ENCODE assay signal across 8 cellular contexts in genomic region chr2:136117909-136118818, GRCh38. TPM values are rescaled to one million over a fixed set of nuclear protein-coding genes. Genes with fewer than 3 reads are reported as not detected.
DNase-seq lines count a peak whose midpoint lies in the region; ATAC-seq and TF ChIP-seq lines count a peak whose summit lies in the region.

CXCR4 (minus strand) TSS chr2:136118149; CDS start chr2:136118060, 89 bp downstream.

- DNase-seq in NCI-H69 (lab: John Stamatoyannopoulos, UW) (peak; percentile 92), endodermal cell (peak; percentile 95)
- peak; percentile 64 to 75 for DNase-seq in stimulated activated CD8-positive, alpha-beta memory T cell treated with anti-CD3 and anti-CD28 coated beads, Interleukin-4, amount 100 ng/mL, for 4 hours (ENCODE audit: low read depth in 2 of 2, low spot score in 1 of 2)

- no peaks in the 10 kb centered on the region for H3K9me3 Mint-ChIP-seq in endodermal cell

- peak within 1 kb of the TSS; percentile 87 for H3K27ac ChIP-seq in endodermal cell (ENCODE audit: low read depth, low read length)
- H3K27ac ChIP-seq in mucosa of rectum (ENCODE audit: low read depth in 2 of 2, low read length in 2 of 2) = peak within 1 kb of the TSS; percentile 74 to 83

- H3K36me3 ChIP-seq in endodermal cell (ENCODE audit: control insufficient read depth, insufficient read depth, low read length) = peaks cover 38% of the 10 kb centered on the region
- peaks cover 4 to 7% of the 10 kb centered on the region in 2 donors for H3K36me3 ChIP-seq in mucosa of rectum (ENCODE audit: control insufficient read depth in 2 of 2, insufficient read depth in 2 of 2, low read length in 2 of 2)

- H3K4me1 Mint-ChIP-seq in endodermal cell = peaks cover 55% of the 10 kb centered on the region

- H3K36me3 Mint-ChIP-seq in endodermal cell (ENCODE audit: low read depth) = peaks cover 41% of the 10 kb centered on the region

- H3K4me1 ChIP-seq in endodermal cell (ENCODE audit: control insufficient read depth, insufficient read depth, low read length) (peaks cover 4% of the 10 kb centered on the region), mucosa of rectum (ENCODE audit: control insufficient read depth in 2 of 2, insufficient read depth in 2 of 2, low read length in 2 of 2) (peaks cover 6 to 12% of the 10 kb centered on the region in 2 donors)

- no peaks in the 10 kb centered on the region for H3K9me3 ChIP-seq in endodermal cell (ENCODE audit: control insufficient read depth, low read length)
- no peaks in the 10 kb centered on the region for H3K9me3 ChIP-seq in mucosa of rectum (ENCODE audit: control insufficient read depth in 2 of 2, low read length in 2 of 2)

- H3K4me3 Mint-ChIP-seq in endodermal cell = peak within 1 kb of the TSS; percentile 98

- no peaks in the 10 kb centered on the region for H3K27me3 ChIP-seq in endodermal cell (ENCODE audit: control insufficient read depth, insufficient read depth, low read length, poor library complexity, severe bottlenecking)
- H3K27me3 ChIP-seq in mucosa of rectum (ENCODE audit: control insufficient read depth in 2 of 2, insufficient read depth in 2 of 2, low read length in 2 of 2) = peaks cover 17 to 41% of the 10 kb centered on the region in 2 donors

- POLR2A ChIA-PET in activated CD8-positive, alpha-beta memory T cell treated with anti-CD3 and anti-CD28 coated beads for 36 hours (lab: Charles Lee) = interaction anchor here (0.5 to 1.2 kb wide), 7 partner anchors 11 to 187 kb away, joined by 3 to 7 read pairs (median 3); no protein-coding TSS in a partner anchor

- H3K9ac ChIP-seq in endodermal cell (ENCODE audit: extremely low read depth, low read length, poor library complexity, severe bottlenecking) (peak within 1 kb of the TSS; percentile 97), mucosa of rectum (ENCODE audit: low read depth in 1 of 2, low read length in 2 of 2) (peak within 1 kb of the TSS; percentile 72 to 74)

- peak within 1 kb of the TSS; percentile 97 for H3K27ac Mint-ChIP-seq in endodermal cell

- CTCF ChIA-PET in activated CD8-positive, alpha-beta memory T cell treated with anti-CD3 and anti-CD28 coated beads for 36 hours (lab: Charles Lee) = interaction anchor here (1.0 to 2.2 kb wide), 3 partner anchors 261 to 266 kb away, joined by 3 to 7 read pairs (median 3); no protein-coding TSS in a partner anchor

- TF ChIP-seq CTCF in GM12872 (IDR thresholded peaks at IDR 0.05; ENCODE audit: insufficient read depth, low read depth, low read length) (0 out of 3 replicates have a peak, but pooled peaks have one; percentile 25), endodermal cell (conservative IDR thresholded peaks at IDR 0.05) (peak; percentile 75)

- H3K27me3 Mint-ChIP-seq in endodermal cell (ENCODE audit: insufficient read depth) = peaks cover 31% of the 10 kb centered on the region

- ATAC-seq in HG03159 (IDR thresholded peaks at IDR 0.05; ENCODE audit: unreplicated experiment) (peak; percentile 23), GM19463 (IDR thresholded peaks at IDR 0.05; ENCODE audit: unreplicated experiment) (no peak)

- peak within 1 kb of the TSS; percentile 98 for H3K4me3 ChIP-seq in endodermal cell (ENCODE audit: low read length)
- peak within 1 kb of the TSS; percentile 65 to 73 for H3K4me3 ChIP-seq in mucosa of rectum (ENCODE audit: low read length in 2 of 2)

- 0% methylated on average over 13 to 50 of the region's 50 CpGs for WGBS in endodermal cell (ENCODE audit: insufficient coverage in 1 of 2, insufficient read length in 1 of 2), 2 experiments

RNA-seq across cellular contexts. Expression of gene CXCR4, which starts in this region (rescaled TPM):
- 10 to 100 TPM; 81.0 to 86.8 TPM for total RNA-seq in activated CD8-positive, alpha-beta memory T cell treated with anti-CD3 and anti-CD28 coated beads for 36 hours
- total RNA-seq in endodermal cell = 100 to 1,000 TPM; 287 to 454 TPM
- polyA plus RNA-seq in endodermal cell (2013, experiment 1 of 2) = 303 TPM
- 293 TPM for polyA plus RNA-seq in endodermal cell (2013, experiment 2 of 2)
